Comparison of ENCODE assay signal across 1 cellular context in genomic region chr10:99732033-99732912, GRCh38.
TF ChIP-seq lines count a peak whose summit lies in the region.

Gene COX15, minus strand, starts transcription at chr10:99732127. Its CDS starts 78 bp downstream, at chr10:99732049.
Gene CUTC, plus strand, starts transcription at chr10:99732234. Its CDS starts 115 bp downstream, at chr10:99732349.

TF ChIP-seq in HepG2, 621 proteins besides CTCF, POLR2A, EP300 and RAD21 (continued from another document and continues in another):
- TF ChIP-seq, protein P1, sequence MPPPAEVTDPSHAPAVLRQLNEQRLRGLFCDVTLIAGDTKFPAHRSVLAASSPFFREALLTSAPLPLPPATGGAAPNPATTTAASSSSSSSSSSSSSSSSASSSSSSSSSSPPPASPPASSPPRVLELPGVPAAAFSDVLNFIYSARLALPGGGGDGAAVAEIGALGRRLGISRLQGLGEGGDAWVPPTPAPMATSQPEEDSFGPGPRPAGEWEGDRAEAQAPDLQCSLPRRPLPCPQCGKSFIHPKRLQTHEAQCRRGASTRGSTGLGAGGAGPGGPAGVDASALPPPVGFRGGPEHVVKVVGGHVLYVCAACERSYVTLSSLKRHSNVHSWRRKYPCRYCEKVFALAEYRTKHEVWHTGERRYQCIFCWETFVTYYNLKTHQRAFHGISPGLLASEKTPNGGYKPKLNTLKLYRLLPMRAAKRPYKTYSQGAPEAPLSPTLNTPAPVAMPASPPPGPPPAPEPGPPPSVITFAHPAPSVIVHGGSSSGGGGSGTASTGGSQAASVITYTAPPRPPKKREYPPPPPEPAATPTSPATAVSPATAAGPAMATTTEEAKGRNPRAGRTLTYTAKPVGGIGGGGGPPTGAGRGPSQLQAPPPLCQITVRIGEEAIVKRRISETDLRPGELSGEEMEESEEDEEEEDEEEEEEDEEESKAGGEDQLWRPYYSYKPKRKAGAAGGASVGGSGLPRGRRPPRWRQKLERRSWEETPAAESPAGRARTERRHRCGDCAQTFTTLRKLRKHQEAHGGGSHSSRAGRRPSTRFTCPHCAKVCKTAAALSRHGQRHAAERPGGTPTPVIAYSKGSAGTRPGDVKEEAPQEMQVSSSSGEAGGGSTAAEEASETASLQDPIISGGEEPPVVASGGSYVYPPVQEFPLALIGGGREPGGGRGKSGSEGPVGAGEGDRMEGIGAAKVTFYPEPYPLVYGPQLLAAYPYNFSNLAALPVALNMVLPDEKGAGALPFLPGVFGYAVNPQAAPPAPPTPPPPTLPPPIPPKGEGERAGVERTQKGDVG (CRISPR knock-in tag; IDR thresholded peaks at IDR 0.05; ENCODE audit: borderline replicate concordance) = no peak
- no peak for TF ChIP-seq USF2 (IDR thresholded peaks at IDR 0.05; ENCODE audit: low read depth, low read length)
- no peak; the same call in 1 of the 2 replicates for TF ChIP-seq USF2 (CRISPR knock-in tag; IDR thresholded peaks at IDR 0.05; ENCODE audit: borderline replicate concordance)
- TF ChIP-seq MYC (CRISPR knock-in tag; IDR thresholded peaks at IDR 0.05; ENCODE audit: borderline replicate concordance) = peak; percentile 93
- TF ChIP-seq, protein P2, sequence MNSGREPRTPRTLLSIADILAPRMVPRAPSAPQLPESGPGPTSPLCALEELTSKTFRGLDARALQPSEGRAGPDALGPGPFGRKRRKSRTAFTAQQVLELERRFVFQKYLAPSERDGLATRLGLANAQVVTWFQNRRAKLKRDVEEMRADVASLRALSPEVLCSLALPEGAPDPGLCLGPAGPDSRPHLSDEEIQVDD (CRISPR knock-in tag; IDR thresholded peaks at IDR 0.05; ENCODE audit: borderline replicate concordance) = no peak; the same call in 1 of the 2 replicates
- TF ChIP-seq, protein P3, sequence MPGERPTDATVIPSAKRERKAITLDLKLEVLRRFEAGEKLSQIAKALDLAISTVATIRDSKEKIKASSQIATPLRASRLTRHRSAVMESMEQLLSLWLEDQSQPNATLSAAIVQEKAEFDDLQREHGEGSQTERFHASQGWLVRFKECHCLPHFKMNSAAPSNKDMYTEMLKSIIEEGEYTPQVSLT (CRISPR knock-in tag; IDR thresholded peaks at IDR 0.05; ENCODE audit: borderline replicate concordance, low read depth) = no peak
- no peak for TF ChIP-seq U2AF1 (optimal IDR thresholded peaks at IDR 0.05; ENCODE audit: low read depth, low read length)
- TF ChIP-seq CEBPB (IDR thresholded peaks at IDR 0.05; ENCODE audit: borderline replicate concordance, low read depth, low read length) = no peak
- no peak for TF ChIP-seq ZNF800 (CRISPR knock-in tag; IDR thresholded peaks at IDR 0.05)
- peak; percentile 67; the same call in 1 of the 2 replicates for TF ChIP-seq POLR2AphosphoS2 (IDR thresholded peaks at IDR 0.05; ENCODE audit: low read depth, low read length)
- TF ChIP-seq ZNF503 (CRISPR knock-in tag; IDR thresholded peaks at IDR 0.05) = peak; percentile 52; the same call in 1 of the 2 replicates
- TF ChIP-seq MXD4 (CRISPR knock-in tag; IDR thresholded peaks at IDR 0.05) = peak; percentile 81; the same call in 1 of the 2 replicates
- peak; percentile 36; the same call in 1 of the 2 replicates for TF ChIP-seq TRAFD1 (CRISPR knock-in tag; IDR thresholded peaks at IDR 0.05; ENCODE audit: borderline replicate concordance)
- TF ChIP-seq KIAA2018 (CRISPR knock-in tag; IDR thresholded peaks at IDR 0.05; ENCODE audit: borderline replicate concordance) = no peak
- no peak for TF ChIP-seq RBM22 (optimal IDR thresholded peaks at IDR 0.05; ENCODE audit: low read length)
- TF ChIP-seq ZNF367 (CRISPR knock-in tag; IDR thresholded peaks at IDR 0.05; ENCODE audit: borderline replicate concordance) = peak; percentile 24; the same call in 1 of the 2 replicates
- no peak for TF ChIP-seq PHB2 (IDR thresholded peaks at IDR 0.05; ENCODE audit: partially characterized antibody)
- TF ChIP-seq YY1 (IDR thresholded peaks at IDR 0.05; ENCODE audit: insufficient read depth, insufficient replicate concordance, low read depth, low read length) = peak; percentile 56
- TF ChIP-seq ASH2L (IDR thresholded peaks at IDR 0.05; ENCODE audit: insufficient read length, low read depth, low read length) = peak; percentile 91
- TF ChIP-seq ATF5 (CRISPR knock-in tag; IDR thresholded peaks at IDR 0.05; ENCODE audit: low read depth) = no peak
- TF ChIP-seq CHD4 (IDR thresholded peaks at IDR 0.05; ENCODE audit: borderline replicate concordance, low read length) = no peak
- TF ChIP-seq ZNF558 (CRISPR knock-in tag; IDR thresholded peaks at IDR 0.05; ENCODE audit: borderline replicate concordance) = peak; percentile 65; the same call in 1 of the 2 replicates
- no peak for TF ChIP-seq HINFP (CRISPR knock-in tag; IDR thresholded peaks at IDR 0.05; ENCODE audit: low read depth)
- peak; percentile 19; the same call in 1 of the 2 replicates for TF ChIP-seq BCL6 (CRISPR knock-in tag; IDR thresholded peaks at IDR 0.05)
- no peak for TF ChIP-seq GZF1 (CRISPR knock-in tag; IDR thresholded peaks at IDR 0.05)
- peak; percentile 65 for TF ChIP-seq FOXC1 (CRISPR knock-in tag; IDR thresholded peaks at IDR 0.05; ENCODE audit: borderline replicate concordance)
- TF ChIP-seq FOXA1 (IDR thresholded peaks at IDR 0.05) = no peak
- no peak for TF ChIP-seq FOXA1 (CRISPR knock-in tag; IDR thresholded peaks at IDR 0.05)
- TF ChIP-seq ATF3 (CRISPR knock-in tag; IDR thresholded peaks at IDR 0.05) = 0 out of 2 replicates have a peak, but pooled peaks have one; percentile 33
- TF ChIP-seq ATM (IDR thresholded peaks at IDR 0.05; ENCODE audit: borderline replicate concordance) = no peak
